17 cellular contexts compared by ENCODE assay signal in the genomic region with DNA sequence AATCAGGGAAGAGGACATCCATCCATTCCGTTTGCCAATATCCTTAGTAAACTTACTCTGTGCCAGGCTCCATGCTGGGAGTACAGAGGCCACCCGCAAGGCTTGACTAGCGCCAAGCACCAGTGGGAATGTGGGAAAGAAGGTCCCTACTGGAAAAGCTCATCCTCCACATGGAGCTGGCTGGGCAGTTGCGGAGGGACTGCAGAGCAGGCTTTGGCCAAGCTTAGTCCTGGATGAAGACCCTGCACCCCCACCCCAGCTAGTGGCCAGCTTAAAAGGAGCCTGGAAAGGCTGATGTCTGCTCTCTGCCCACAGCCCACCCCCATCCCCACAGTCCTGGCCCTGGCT. TPM values are rescaled to one million over a fixed set of nuclear protein-coding genes. Genes with fewer than 3 reads are reported as not detected.
A peak's percentile ranks its signal among the peaks of the same experiment; 100 is the strongest.
DNase-seq lines count a peak whose midpoint lies in the region; ATAC-seq and TF ChIP-seq lines count a peak whose summit lies in the region.
"Had no signal": no experiment of that assay in that cellular context is flagged by ENCODE, and none has a peak within 500 bp of the region (broad histone marks: within the 10 kb centered on the region; RNA-seq: fewer than 3 reads in every experiment).

No MANE protein-coding gene starts in this region.

- peaks cover 4% of the 10 kb centered on the region for H3K36me3 Mint-ChIP-seq in MCF 10A (ENCODE audit: insufficient read depth, unreplicated experiment)

- no peaks in the 10 kb centered on the region for H3K36me3 ChIP-seq in breast epithelium
- no peaks in the 10 kb centered on the region for H3K36me3 ChIP-seq in mesenchymal stem cell (ENCODE audit: control insufficient read depth in 1 of 2, insufficient read depth in 2 of 2, low read depth in 1 of 2, low read length in 2 of 2)
- no peaks in the 10 kb centered on the region for H3K36me3 ChIP-seq in vagina
- H3K36me3 ChIP-seq: colonic mucosa, esophagus muscularis mucosa, ovary, suprapubic skin had no signal

- no peak for ATAC-seq in HG02840 (IDR thresholded peaks at IDR 0.05; ENCODE audit: low FRiP score, unreplicated experiment)
- ATAC-seq in GM21528 (IDR thresholded peaks at IDR 0.05; ENCODE audit: low FRiP score, unreplicated experiment) = no peak
- ATAC-seq in HG02970 (IDR thresholded peaks at IDR 0.05; ENCODE audit: low FRiP score, unreplicated experiment) = no peak
- ATAC-seq: activated naive CD8-positive, alpha-beta T cell treated with anti-CD3 and anti-CD28 coated beads, Interleukin-2, amount 50 U/mL, for 24 hours had no signal

- WGBS in mesenchymal stem cell = 87% methylated on average over 4 of the region's 4 CpGs

- no peaks in the 10 kb centered on the region for H3K9me3 Mint-ChIP-seq in MCF 10A (ENCODE audit: unreplicated experiment)
- H3K9me3 Mint-ChIP-seq: activated naive CD8-positive, alpha-beta T cell treated with anti-CD3 and anti-CD28 coated beads, Interleukin-2, amount 50 U/mL, for 24 hours; T-helper 2 cell treated with Interferon-gamma antibody and Interleukin-4, amounts not matched to agents 5 μg/mL and 100 μg/mL, for 36 hours had no signal

- peak overlapping the region; percentile 39 for H2BK120ac ChIP-seq in mesenchymal stem cell (ENCODE audit: low read depth, low read length)

- no peak overlapping the region for H3K4me2 ChIP-seq in mesenchymal stem cell (ENCODE audit: low read length, poor library complexity, severe bottlenecking)

- POLR2A ChIA-PET in MCF 10A (lab: Yijun Ruan, JAX) = no interaction called here

- no peak overlapping the region for H3K4me3 Mint-ChIP-seq in MCF 10A (ENCODE audit: unreplicated experiment)
- H3K4me3 Mint-ChIP-seq: activated naive CD8-positive, alpha-beta T cell treated with anti-CD3 and anti-CD28 coated beads, Interleukin-2, amount 50 U/mL, for 24 hours; T-helper 2 cell treated with Interferon-gamma antibody and Interleukin-4, amounts not matched to agents 5 μg/mL and 100 μg/mL, for 36 hours had no signal

- H3K27ac ChIP-seq in breast epithelium = peak overlapping the region; percentile 42 to 45
- H3K27ac ChIP-seq in mesenchymal stem cell (ENCODE audit: low read length, poor library complexity, severe bottlenecking) = peak overlapping the region; percentile 43
- H3K27ac ChIP-seq in vagina = peak overlapping the region; percentile 36
- H3K27ac ChIP-seq: colonic mucosa, esophagus muscularis mucosa, suprapubic skin had no signal

- H2BK12ac ChIP-seq in mesenchymal stem cell (ENCODE audit: low read length in 2 of 2) = peak overlapping the region in 1 of 2 experiments; percentile 7

- H4K8ac ChIP-seq in mesenchymal stem cell (ENCODE audit: low read length) = peak overlapping the region; percentile 77

- BruUV-seq in MCF 10A (replicated peaks; lab: Mats Ljungman, UMichigan) = no TSS peak

- peak overlapping the region; percentile 87 for H4K91ac ChIP-seq in mesenchymal stem cell (ENCODE audit: low read length)

- no peaks in the 10 kb centered on the region for H3K27me3 Mint-ChIP-seq in MCF 10A (ENCODE audit: insufficient read depth, unreplicated experiment)
- H3K27me3 Mint-ChIP-seq: activated naive CD8-positive, alpha-beta T cell treated with anti-CD3 and anti-CD28 coated beads, Interleukin-2, amount 50 U/mL, for 24 hours had no signal

- peak overlapping the region; percentile 55 for H2BK15ac ChIP-seq in mesenchymal stem cell (ENCODE audit: low read depth, poor library complexity, severe bottlenecking)

- H3K79me1 ChIP-seq in mesenchymal stem cell (replicated peaks; ENCODE audit: low read length, poor library complexity, severe bottlenecking) = no peaks in the 10 kb centered on the region

- no peak overlapping the region for H2BK5ac ChIP-seq in mesenchymal stem cell (ENCODE audit: low read depth, low read length, poor library complexity, severe bottlenecking)

- H2AK5ac ChIP-seq in mesenchymal stem cell (ENCODE audit: low read length, severe bottlenecking) = peak overlapping the region; percentile 6

- H3K9me3 ChIP-seq in breast epithelium (no peaks in the 10 kb centered on the region), mesenchymal stem cell (ENCODE audit: control insufficient read depth, low read length) (no peaks in the 10 kb centered on the region), vagina (no peaks in the 10 kb centered on the region)
- H3K9me3 ChIP-seq: colonic mucosa, esophagus muscularis mucosa, ovary, suprapubic skin had no signal

- H3K18ac ChIP-seq in mesenchymal stem cell (ENCODE audit: low read depth in 1 of 2, low read length in 2 of 2) = peak overlapping the region in 1 of 2 experiments; percentile 93

- no peak for TF ChIP-seq POLR2A in breast epithelium (IDR thresholded peaks at IDR 0.05)
- no peak for TF ChIP-seq POLR2A in vagina (IDR thresholded peaks at IDR 0.05)

- peaks cover 6% of the 10 kb centered on the region for H3K4me1 Mint-ChIP-seq in MCF 10A (ENCODE audit: insufficient read depth, unreplicated experiment)
- H3K4me1 Mint-ChIP-seq: activated naive CD8-positive, alpha-beta T cell treated with anti-CD3 and anti-CD28 coated beads, Interleukin-2, amount 50 U/mL, for 24 hours had no signal

- H3K27me3 ChIP-seq in breast epithelium = no peaks in the 10 kb centered on the region
- no peaks in the 10 kb centered on the region for H3K27me3 ChIP-seq in mesenchymal stem cell (ENCODE audit: control insufficient read depth in 1 of 2, insufficient read depth in 1 of 2, low read length in 2 of 2)
- no peaks in the 10 kb centered on the region for H3K27me3 ChIP-seq in vagina
- H3K27me3 ChIP-seq: colonic mucosa, esophagus muscularis mucosa, ovary, suprapubic skin had no signal

- H3K4me3 ChIP-seq in breast epithelium (no peak overlapping the region), mesenchymal stem cell (ENCODE audit: insufficient read depth in 1 of 2, low read depth in 1 of 2, low read length in 2 of 2) (no peak overlapping the region), vagina (no peak overlapping the region)
- H3K4me3 ChIP-seq: colonic mucosa, esophagus muscularis mucosa, ovary, suprapubic skin had no signal

- no peak overlapping the region for H3K9ac ChIP-seq in mesenchymal stem cell (ENCODE audit: low read length)

- no peak overlapping the region for H3K4ac ChIP-seq in mesenchymal stem cell (ENCODE audit: low read depth in 1 of 2, low read length in 2 of 2)

- no peak overlapping the region for H3K27ac Mint-ChIP-seq in MCF 10A (ENCODE audit: low read depth, unreplicated experiment)
- H3K27ac Mint-ChIP-seq: activated naive CD8-positive, alpha-beta T cell treated with anti-CD3 and anti-CD28 coated beads, Interleukin-2, amount 50 U/mL, for 24 hours; T-helper 2 cell treated with Interferon-gamma antibody and Interleukin-4, amounts not matched to agents 5 μg/mL and 100 μg/mL, for 36 hours had no signal

- no peak overlapping the region for H3K14ac ChIP-seq in mesenchymal stem cell (ENCODE audit: low read length in 2 of 2)

- intact Hi-C loops in breast epithelium (cut with DNase I; ENCODE audit: low total_unique reads) (no loop called here), MCF 10A (cut with micrococcal nuclease) (no loop called here), vagina (cut with DNase I) (no loop called here)

- H2AFZ ChIP-seq in mesenchymal stem cell (ENCODE audit: low read depth, low read length) = peak overlapping the region; percentile 60

- CTCF ChIA-PET in MCF 10A (lab: Yijun Ruan, JAX) = no interaction called here

- H3K4me1 ChIP-seq in breast epithelium (peaks cover 2 to 10% of the 10 kb centered on the region in 2 donors), mesenchymal stem cell (ENCODE audit: control insufficient read depth, insufficient read depth, low read depth, low read length) (peaks cover 48% of the 10 kb centered on the region), vagina (peaks cover 24% of the 10 kb centered on the region)
- H3K4me1 ChIP-seq: colonic mucosa had no signal

- TF ChIP-seq CTCF in breast epithelium (IDR thresholded peaks at IDR 0.05) (no peak), MCF 10A (IDR thresholded peaks at IDR 0.05; ENCODE audit: unreplicated experiment) (no peak), vagina (IDR thresholded peaks at IDR 0.05) (no peak)

- no peak overlapping the region for H3K23ac ChIP-seq in mesenchymal stem cell (ENCODE audit: low read length in 2 of 2)

- no peak for DNase-seq in breast epithelium (ENCODE audit: low spot score in 2 of 2)
- DNase-seq in MCF 10A (ENCODE audit: unreplicated experiment) = no peak
- peak; percentile 29 for DNase-seq in SK-N-DZ (ENCODE audit: low spot score)
- DNase-seq in mesenchymal stem cell = no peak
- DNase-seq in vagina (ENCODE audit: extremely low spot score in 2 of 2) = no peak
- DNase-seq: activated CD4-positive, alpha-beta T cell treated with anti-CD3 and anti-CD28 coated beads for 48 hours; activated naive CD8-positive, alpha-beta T cell treated with anti-CD3 and anti-CD28 coated beads, Interleukin-2, amount 50 U/mL, for 24 hours; activated T-cell treated with anti-CD3 and anti-CD28 coated beads, Interleukin-2, amount 50 U/mL, for 1 hour; colonic mucosa; ovary; stimulated activated CD4-positive, alpha-beta T cell treated with anti-CD3 and anti-CD28 coated beads, Interleukin-15, amount 100 ng/mL, for 24 hours had no signal

RNA-seq across cellular contexts. Expression of a gene that starts 22.3 kb away (rescaled TPM):
- 10 to 100 TPM; 31.8 to 40.3 (median 36.0) TPM for total RNA-seq in breast epithelium
- 53.8 and 57.9 TPM in 2 replicates for total RNA-seq in MCF 10A (2022)
- 49.7 and 57.3 TPM in 2 replicates for polyA plus RNA-seq in SK-N-DZ (2014; cell fraction: cytosol; rRNA removed)
- 47.3 and 55.5 TPM in 2 replicates for polyA plus RNA-seq in SK-N-DZ (2014; cell fraction: nucleus; rRNA removed)
- 35.8 TPM for polyA plus RNA-seq in mesenchymal stem cell (2013, experiment 1 of 2)
- polyA plus RNA-seq in mesenchymal stem cell (2013, experiment 2 of 2) = 30.3 TPM
- 22.8 TPM for total RNA-seq in vagina

RNA-seq across cellular contexts. Expression of a gene that starts 25.0 kb away (rescaled TPM):
- total RNA-seq in breast epithelium (10 to 100 TPM in 1 of 3 donors, 1 to 10 TPM in 2; 3.7 to 17.9 (median 8.2) TPM), MCF 10A (2022) (1.3 and 2.1 TPM in 2 replicates), vagina (8.3 TPM)
- 41.3 and 45.9 TPM in 2 replicates for polyA plus RNA-seq in SK-N-DZ (2014; cell fraction: cytosol; rRNA removed)
- polyA plus RNA-seq in SK-N-DZ (2014; cell fraction: nucleus; rRNA removed) = 19.9 and 28.4 TPM in 2 replicates
- polyA plus RNA-seq in mesenchymal stem cell (2013, experiment 1 of 2) = 6.4 TPM
- 6.8 TPM for polyA plus RNA-seq in mesenchymal stem cell (2013, experiment 2 of 2)

RNA-seq across cellular contexts. Expression of a gene that starts 57.3 kb away (rescaled TPM):
- total RNA-seq in breast epithelium (1 to 10 TPM; 2.9 to 5.6 (median 3.3) TPM), MCF 10A (2022) (8.8 and 12.3 TPM in 2 replicates), vagina (2.0 TPM)
- 19.0 and 27.3 TPM in 2 replicates for polyA plus RNA-seq in SK-N-DZ (2014; cell fraction: cytosol; rRNA removed)
- 72.4 and 86.5 TPM in 2 replicates for polyA plus RNA-seq in SK-N-DZ (2014; cell fraction: nucleus; rRNA removed)
- 0.41 TPM for polyA plus RNA-seq in mesenchymal stem cell (2013, experiment 1 of 2)
- 0.52 TPM for polyA plus RNA-seq in mesenchymal stem cell (2013, experiment 2 of 2)
